ENCODE assay signal across 8 cellular contexts in genomic region chr22:50775132-50775531, GRCh38. TPM values are rescaled to one million over a fixed set of nuclear protein-coding genes. Genes with fewer than 3 reads are reported as not detected.
DNase-seq lines count a peak whose midpoint lies in the region; ATAC-seq and TF ChIP-seq lines count a peak whose summit lies in the region.
"Not testable (repeated sequence)": the region's sequence is repeated elsewhere in the genome, so short reads cannot be mapped to it uniquely, and the experiment has no call there.

No MANE protein-coding gene starts in this region.

- not testable (repeated sequence) for H3K36me3 ChIP-seq in Karpas-422 (ENCODE audit: insufficient read depth, low read length); NT2/D1 (ENCODE audit: insufficient read depth, insufficient read length, low read length); neuronal stem cell (replicated peaks in 1 of 2; ENCODE audit: control insufficient read depth in 2 of 2, insufficient read depth in 2 of 2, low read length in 2 of 2)

- H3K18ac ChIP-seq in neuronal stem cell (ENCODE audit: low read length): not testable (repeated sequence)

- POLR2A ChIA-PET in WTC11 (lab: Charles Lee): interaction anchor here (0.6 kb wide), 1 partner anchor 220 kb away, joined by 4 read pairs; no protein-coding TSS in a partner anchor

- not testable (repeated sequence) for H3K27me3 Mint-ChIP-seq in WTC11 (ENCODE audit: low read depth); chondrocyte (ENCODE audit: low read depth)

- not testable (repeated sequence) for H2BK120ac ChIP-seq in neuronal stem cell (ENCODE audit: low read depth, low read length)

- not testable (repeated sequence) for H3K4me1 Mint-ChIP-seq in WTC11; chondrocyte (ENCODE audit: low read depth)

- no CpG with 5 or more reads among the region's 12 CpGs for WGBS in neuronal stem cell (ENCODE audit: extremely low coverage in 2 of 2, insufficient read length in 2 of 2, insufficient replicate concordance in 1 of 2), 2 donors

- H3K79me2 ChIP-seq in Karpas-422 (ENCODE audit: low read length): not testable (repeated sequence)

- H2AFZ ChIP-seq in Karpas-422 (ENCODE audit: low read length); neuronal stem cell (ENCODE audit: low read length): not testable (repeated sequence)

- H3K79me1 ChIP-seq in neuronal stem cell (ENCODE audit: low read depth, low read length): not testable (repeated sequence)

- not testable (repeated sequence) for H3K9me3 Mint-ChIP-seq in WTC11; chondrocyte (ENCODE audit: low read depth)

- H2BK15ac ChIP-seq in neuronal stem cell (ENCODE audit: low read length): not testable (repeated sequence)

- not testable (repeated sequence) for H2BK5ac ChIP-seq in neuronal stem cell (ENCODE audit: low read length)

- H3K4ac ChIP-seq in neuronal stem cell (ENCODE audit: low read length): not testable (repeated sequence)

- DNase-seq in 8988T (peak; percentile 43), GM03348 (ENCODE audit: low spot score) (peak; percentile 21), Karpas-422 (peak; percentile 77), NT2/D1 (ENCODE audit: low read depth, low spot score) (peak; percentile 36), WTC11 (ENCODE audit: low spot score) (peak; percentile 95), hepatic stellate cell (ENCODE audit: low spot score) (peak; percentile 17), neuronal stem cell (ENCODE audit: low spot score) (peak; percentile 78)
- not testable (repeated sequence) for DNase-seq in chondrocyte (ENCODE audit: low spot score)

- H3K9me3 ChIP-seq in Karpas-422 (ENCODE audit: low read length); NT2/D1 (ENCODE audit: insufficient read depth, low read length); neuronal stem cell (replicated peaks in 1 of 2; ENCODE audit: control insufficient read depth in 2 of 2, insufficient read depth in 1 of 2, low read depth in 1 of 2, low read length in 2 of 2): not testable (repeated sequence)

- H3K4me2 ChIP-seq in Karpas-422 (ENCODE audit: low read depth, low read length, poor library complexity, severe bottlenecking); neuronal stem cell (ENCODE audit: insufficient read depth, low read length, poor library complexity, severe bottlenecking): not testable (repeated sequence)

- H3K4me1 ChIP-seq in Karpas-422 (ENCODE audit: low read length); NT2/D1 (ENCODE audit: insufficient read depth, insufficient read length); neuronal stem cell (ENCODE audit: control insufficient read depth in 2 of 2, insufficient read depth in 1 of 2, low read depth in 1 of 2, low read length in 2 of 2): not testable (repeated sequence)

- not testable (repeated sequence) for H3K27me3 ChIP-seq in Karpas-422 (ENCODE audit: low read length); NT2/D1 (ENCODE audit: insufficient read depth, insufficient read length); neuronal stem cell (ENCODE audit: control insufficient read depth in 3 of 3, insufficient read depth in 3 of 3, low read depth in 1 of 3, low read length in 3 of 3)

- H4K91ac ChIP-seq in neuronal stem cell (ENCODE audit: low read depth, low read length, poor library complexity): not testable (repeated sequence)

- H2BK12ac ChIP-seq in neuronal stem cell (ENCODE audit: low read length): not testable (repeated sequence)

- CTCF ChIA-PET in WTC11 (lab: Charles Lee): interaction anchor here (0.5 to 1.2 kb wide), 39 partner anchors 15 to 644 kb away, joined by 3 to 35 read pairs (median 4); partner anchors contain the start of genes ACR, CHKB, LMF2 and NCAPH2

- H3K27ac Mint-ChIP-seq in WTC11; chondrocyte (ENCODE audit: unreplicated experiment): not testable (repeated sequence)

- H4K20me1 ChIP-seq in Karpas-422 (ENCODE audit: insufficient read depth, low read depth, low read length): not testable (repeated sequence)

- H3K4me3 Mint-ChIP-seq in WTC11; chondrocyte (ENCODE audit: unreplicated experiment): not testable (repeated sequence)

- H3K36me3 Mint-ChIP-seq in WTC11; chondrocyte (ENCODE audit: low read depth): not testable (repeated sequence)

- not testable (repeated sequence) for H3K27ac ChIP-seq in Karpas-422 (ENCODE audit: low read length); neuronal stem cell (replicated peaks; ENCODE audit: low read length)

- not testable (repeated sequence) for H3K4me3 ChIP-seq in Karpas-422 (ENCODE audit: low read length); NT2/D1 (ENCODE audit: insufficient read length, low read depth); neuronal stem cell (ENCODE audit: low read length in 2 of 2)

- not testable (repeated sequence) for H3K9me2 ChIP-seq in Karpas-422 (replicated peaks; ENCODE audit: insufficient read depth, low read length)

- not testable (repeated sequence) for H2AK5ac ChIP-seq in neuronal stem cell (ENCODE audit: low read depth, low read length)

- H4K8ac ChIP-seq in neuronal stem cell (ENCODE audit: low read depth, low read length): not testable (repeated sequence)

- not testable (repeated sequence) for H3K14ac ChIP-seq in neuronal stem cell (ENCODE audit: low read length)

- not testable (repeated sequence) for H3K23ac ChIP-seq in neuronal stem cell (ENCODE audit: low read depth, low read length, poor library complexity)

- H3K9ac ChIP-seq in Karpas-422 (ENCODE audit: low read length); NT2/D1 (ENCODE audit: insufficient read length, low read depth); neuronal stem cell (ENCODE audit: low read depth, low read length, poor library complexity): not testable (repeated sequence)

- peak; percentile 98 for ATAC-seq in WTC11

- TF ChIP-seq CTCF in WTC11 (IDR thresholded peaks at IDR 0.05) (peak; percentile 65; the same call in 1 of the 2 replicates), chondrocyte (IDR thresholded peaks at IDR 0.05) (peak; percentile 72)

TF ChIP-seq in WTC11, 78 proteins besides CTCF, POLR2A, EP300 and RAD21:
- peak; percentile 49; the same call in 1 of the 2 replicates for TF ChIP-seq FOXP4 (CRISPR knock-in tag; IDR thresholded peaks at IDR 0.05)
- TF ChIP-seq SP1 (CRISPR knock-in tag; conservative IDR thresholded peaks at IDR 0.05): peak; percentile 54; the same call in 1 of the 2 replicates

RNA-seq across cellular contexts. Expression of gene RABL2B, which starts 8.3 kb away (rescaled TPM):
- total RNA-seq in Karpas-422 (2014; rRNA removed; shearing (Covaris generic); ENCODE audit: low replicate concordance): 26.4 and 26.8 TPM in 2 replicates
- 22.4 to 24.0 TPM (median 23.2 TPM) in 3 replicates for total RNA-seq in WTC11 (2021)
- total RNA-seq in chondrocyte: 29.8 to 32.1 TPM (median 30.3 TPM) in 3 replicates
- 26.7 TPM for polyA plus RNA-seq in neuronal stem cell (2013, experiment 1 of 2)
- polyA plus RNA-seq in neuronal stem cell (2013, experiment 2 of 2): 27.6 TPM

RNA-seq across cellular contexts. Expression of gene ACR, which starts 37.1 kb away (rescaled TPM):
- total RNA-seq in Karpas-422 (2014; rRNA removed; shearing (Covaris generic); ENCODE audit: low replicate concordance): not detected in 2 replicates
- total RNA-seq in WTC11 (2021): 0.18 to 0.55 TPM (median 0.46 TPM) in 3 replicates
- 0.45 to 0.74 TPM (median 0.63 TPM) in 3 replicates for total RNA-seq in chondrocyte
- 0.61 TPM for polyA plus RNA-seq in neuronal stem cell (2013, experiment 1 of 2)
- polyA plus RNA-seq in neuronal stem cell (2013, experiment 2 of 2): 0.48 TPM
